9 cellular contexts compared by ENCODE assay signal in genomic region chr1:16375521-16376359, GRCh38. TPM values are rescaled to one million over a fixed set of nuclear protein-coding genes. Genes with fewer than 3 reads are reported as not detected.
DNase-seq lines count a peak whose midpoint lies in the region; ATAC-seq and TF ChIP-seq lines count a peak whose summit lies in the region.
"Had no signal": no experiment of that assay in that cellular context is flagged by ENCODE, and none has a peak within 500 bp of the region (broad histone marks: within the 10 kb centered on the region; RNA-seq: fewer than 3 reads in every experiment).

No MANE protein-coding gene starts in this region.

- no peaks in the 10 kb centered on the region for H3K9me3 Mint-ChIP-seq in activated CD4-positive, alpha-beta T cell treated with anti-CD3 and anti-CD28 coated beads, Interleukin-2, amount 10 ng/mL, durations not matched to agents 24 days and 14 days

- H3K27me3 ChIP-seq in stomach smooth muscle (ENCODE audit: control insufficient read depth in 1 of 2, insufficient read depth in 2 of 2, low read length in 2 of 2) = no peaks in the 10 kb centered on the region

- H3K9ac ChIP-seq in stomach smooth muscle (ENCODE audit: low read length in 2 of 2) = peak overlapping the region in 1 of 2 donors; percentile 36

- intact Hi-C loops in activated CD4-positive, alpha-beta T cell treated with anti-CD3 and anti-CD28 coated beads, Interleukin-2, amount 10 ng/mL, durations not matched to agents 24 days and 14 days (cut with micrococcal nuclease) = no loop called here
- intact Hi-C loops in left colon (cut with DNase I, micrococcal nuclease) = no loop called here

- H3K27ac Mint-ChIP-seq in activated CD4-positive, alpha-beta T cell treated with anti-CD3 and anti-CD28 coated beads, Interleukin-2, amount 10 ng/mL, durations not matched to agents 24 days and 14 days = peak overlapping the region; percentile 56

- H3K4me1 ChIP-seq in stomach smooth muscle (ENCODE audit: control insufficient read depth, insufficient read depth, low read length) = peaks cover 34% of the 10 kb centered on the region

- no peak overlapping the region for H3K4me3 ChIP-seq in astrocyte of the spinal cord (ENCODE audit: low read depth, low read length)
- peak overlapping the region; percentile 15 to 24 for H3K4me3 ChIP-seq in stomach smooth muscle (ENCODE audit: low read length in 2 of 2)

- no peak for DNase-seq in activated CD4-positive, alpha-beta T cell treated with anti-CD3 and anti-CD28 coated beads, Interleukin-2, amount 10 ng/mL, durations not matched to agents 24 days and 14 days
- no peak for DNase-seq in activated CD4-positive, alpha-beta T cell treated with anti-CD3 and anti-CD28 coated beads, Interleukin-2, amount 50 U/mL, for 48 hours
- peak; percentile 59 for DNase-seq in astrocyte of the spinal cord (ENCODE audit: low read depth, low spot score)
- DNase-seq in left colon = no peak
- no peak for DNase-seq in NCI-H1436 treated with DMSO at 0.1 percent for 48 hours (lab: John Stamatoyannopoulos, UW)
- no peak for DNase-seq in G401 (ENCODE audit: low spot score)
- DNase-seq: activated CD8-positive, alpha-beta memory T cell treated with anti-CD3 and anti-CD28 coated beads, Interleukin-2, amount 50 U/mL, for 4 hours had no signal

- no peak overlapping the region for H3K27ac ChIP-seq in stomach smooth muscle (ENCODE audit: low read length)

- H3K36me3 Mint-ChIP-seq in activated CD4-positive, alpha-beta T cell treated with anti-CD3 and anti-CD28 coated beads, Interleukin-2, amount 10 ng/mL, durations not matched to agents 24 days and 14 days (ENCODE audit: low read depth) = peaks cover 21% of the 10 kb centered on the region

- no peak for TF ChIP-seq CTCF in astrocyte of the spinal cord (IDR thresholded peaks at IDR 0.05; ENCODE audit: low read depth, low read length)

- ATAC-seq in left colon (peak; percentile 34), GM21515 (IDR thresholded peaks at IDR 0.05; ENCODE audit: unreplicated experiment) (no peak)

- no peaks in the 10 kb centered on the region for H3K36me3 ChIP-seq in stomach smooth muscle (ENCODE audit: control insufficient read depth in 2 of 2, insufficient read depth in 2 of 2, low read length in 2 of 2)

- peaks cover 54% of the 10 kb centered on the region for H3K4me1 Mint-ChIP-seq in activated CD4-positive, alpha-beta T cell treated with anti-CD3 and anti-CD28 coated beads, Interleukin-2, amount 10 ng/mL, durations not matched to agents 24 days and 14 days

- H3K4me3 Mint-ChIP-seq in activated CD4-positive, alpha-beta T cell treated with anti-CD3 and anti-CD28 coated beads, Interleukin-2, amount 10 ng/mL, durations not matched to agents 24 days and 14 days = no peak overlapping the region

- H3K27me3 Mint-ChIP-seq in activated CD4-positive, alpha-beta T cell treated with anti-CD3 and anti-CD28 coated beads, Interleukin-2, amount 10 ng/mL, durations not matched to agents 24 days and 14 days = no peaks in the 10 kb centered on the region

- in situ Hi-C loops in astrocyte of the spinal cord (cut with HindIII; ENCODE audit: low sequenced_read_pairs) (no loop called here), G401 (cut with HindIII; ENCODE audit: low sequenced_read_pairs) (no loop called here)

- no peaks in the 10 kb centered on the region for H3K9me3 ChIP-seq in stomach smooth muscle (ENCODE audit: control insufficient read depth in 2 of 2, low read length in 2 of 2)

RNA-seq across cellular contexts. Expression of gene SZRD1, which starts 8.7 kb away (rescaled TPM):
- 195 and 200 TPM in 2 replicates for total RNA-seq in activated CD4-positive, alpha-beta T cell treated with anti-CD3 and anti-CD28 coated beads, Interleukin-2, amount 10 ng/mL, durations not matched to agents 24 days and 14 days
- total RNA-seq in left colon = 100 to 1,000 TPM; 111 to 123 TPM
- 77.8 and 109 TPM in 2 replicates for total RNA-seq in G401 (2014; rRNA removed; shearing (Covaris generic))

RNA-seq across cellular contexts. Expression of gene FBXO42, which starts 23.5 kb away (rescaled TPM):
- total RNA-seq in activated CD4-positive, alpha-beta T cell treated with anti-CD3 and anti-CD28 coated beads, Interleukin-2, amount 10 ng/mL, durations not matched to agents 24 days and 14 days = 20.4 and 20.8 TPM in 2 replicates
- 10 to 100 TPM; 13.4 to 14.8 TPM for total RNA-seq in left colon
- total RNA-seq in G401 (2014; rRNA removed; shearing (Covaris generic)) = 19.7 and 28.2 TPM in 2 replicates
